In the genomic region with DNA sequence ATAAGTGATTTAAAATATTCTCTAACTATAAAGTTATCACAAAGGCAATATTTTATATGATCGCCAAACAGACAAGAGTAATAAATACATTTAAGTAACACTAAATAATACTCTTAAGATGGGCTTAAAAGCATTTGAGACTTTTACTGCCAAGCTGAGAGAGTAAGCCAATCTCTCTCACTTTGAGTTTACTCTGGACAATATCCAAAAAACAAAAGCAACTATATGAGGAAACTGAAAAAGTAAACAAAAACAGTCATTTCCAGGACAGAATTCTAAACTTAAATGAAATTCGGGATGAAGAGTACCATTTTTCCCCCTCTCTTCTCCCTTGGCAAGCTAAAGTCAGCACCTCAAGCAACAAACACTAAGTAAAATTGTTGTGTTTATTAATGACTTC, we compare ENCODE assay signal across 11 cellular contexts.
A peak's percentile ranks its signal among the peaks of the same experiment; 100 is the strongest.
DNase-seq lines count a peak whose midpoint lies in the region; ATAC-seq and TF ChIP-seq lines count a peak whose summit lies in the region.
"Had no signal": no experiment of that assay in that cellular context is flagged by ENCODE, and none has a peak within 500 bp of the region (broad histone marks: within the 10 kb centered on the region; RNA-seq: fewer than 3 reads in every experiment).

No MANE protein-coding gene starts in this region.

- no peak for TF ChIP-seq CTCF in AG10803 (conservative IDR thresholded peaks at IDR 0.05; ENCODE audit: low read length)

- no peak overlapping the region for H3K4me3 Mint-ChIP-seq in activated naive CD8-positive, alpha-beta T cell treated with anti-CD3 and anti-CD28 coated beads, Interleukin-2, amount 50 U/mL, for 24 hours
- no peak overlapping the region for H3K4me3 Mint-ChIP-seq in activated T-cell treated with anti-CD3 and anti-CD28 coated beads, Interleukin-2, amount 50 U/mL, for 4 hours
- H3K4me3 Mint-ChIP-seq: activated naive CD8-positive, alpha-beta T cell had no signal

- no peak overlapping the region for H3K27ac Mint-ChIP-seq in activated naive CD8-positive, alpha-beta T cell treated with anti-CD3 and anti-CD28 coated beads, Interleukin-2, amount 50 U/mL, for 24 hours
- H3K27ac Mint-ChIP-seq: activated naive CD8-positive, alpha-beta T cell had no signal

- peaks cover under 1% of the 10 kb centered on the region for H3K4me1 Mint-ChIP-seq in activated naive CD8-positive, alpha-beta T cell treated with anti-CD3 and anti-CD28 coated beads, Interleukin-2, amount 50 U/mL, for 24 hours
- H3K4me1 Mint-ChIP-seq in activated T-cell treated with anti-CD3 and anti-CD28 coated beads, Interleukin-2, amount 50 U/mL, for 4 hours (ENCODE audit: low read depth), result peaks cover 1% of the 10 kb centered on the region

- no peak for ATAC-seq in activated naive CD8-positive, alpha-beta T cell treated with anti-CD3 and anti-CD28 coated beads, Interleukin-2, amount 50 U/mL, for 24 hours
- ATAC-seq in activated T-cell treated with anti-CD3 and anti-CD28 coated beads, Interleukin-2, amount 50 U/mL, for 4 hours, result no peak

- no peaks in the 10 kb centered on the region for H3K27me3 Mint-ChIP-seq in activated naive CD8-positive, alpha-beta T cell treated with anti-CD3 and anti-CD28 coated beads, Interleukin-2, amount 50 U/mL, for 24 hours
- no peaks in the 10 kb centered on the region for H3K27me3 Mint-ChIP-seq in activated T-cell treated with anti-CD3 and anti-CD28 coated beads, Interleukin-2, amount 50 U/mL, for 4 hours (ENCODE audit: low read depth)
- H3K27me3 Mint-ChIP-seq: activated naive CD8-positive, alpha-beta T cell had no signal

- H3K4me3 ChIP-seq in AG10803 (ENCODE audit: low read length), result no peak overlapping the region
- H3K4me3 ChIP-seq: BLaER1 had no signal

- H3K9me3 Mint-ChIP-seq in activated naive CD8-positive, alpha-beta T cell treated with anti-CD3 and anti-CD28 coated beads, Interleukin-2, amount 50 U/mL, for 24 hours, result no peaks in the 10 kb centered on the region
- H3K9me3 Mint-ChIP-seq in activated T-cell treated with anti-CD3 and anti-CD28 coated beads, Interleukin-2, amount 50 U/mL, for 4 hours, result no peaks in the 10 kb centered on the region

- peak; percentile 16 for DNase-seq in AG10803 (ENCODE audit: low read depth)
- peak; percentile 63 for DNase-seq in LHCN-M2 (ENCODE audit: low read depth)
- peak; percentile 26 for DNase-seq in dermis blood vessel endothelial cell
- peak; percentile 11 to 17 for DNase-seq in lung microvascular endothelial cell (ENCODE audit: low read depth in 2 of 2)
- DNase-seq in activated naive CD8-positive, alpha-beta T cell treated with anti-CD3 and anti-CD28 coated beads, Interleukin-2, amount 50 U/mL, for 24 hours, result no peak
- DNase-seq in NCI-H748 treated with DMSO at 0.1 percent for 48 hours (lab: John Stamatoyannopoulos, UW), result no peak
- DNase-seq in activated T-cell treated with anti-CD3 and anti-CD28 coated beads, Interleukin-2, amount 50 U/mL, for 4 hours, result no peak
- DNase-seq in activated gamma-delta T cell (lab: John Stamatoyannopoulos, UW), result no peak
- DNase-seq: activated CD4-positive, CD25-positive, alpha-beta regulatory T cell had no signal

- H3K36me3 Mint-ChIP-seq in activated naive CD8-positive, alpha-beta T cell treated with anti-CD3 and anti-CD28 coated beads, Interleukin-2, amount 50 U/mL, for 24 hours (ENCODE audit: low read depth), result peaks cover 46% of the 10 kb centered on the region
- peaks cover 46% of the 10 kb centered on the region for H3K36me3 Mint-ChIP-seq in activated T-cell treated with anti-CD3 and anti-CD28 coated beads, Interleukin-2, amount 50 U/mL, for 4 hours (ENCODE audit: insufficient read depth)

Comparison
In these comparisons a context has a peak if more than half of its experiments do, and no peak if none do; other contexts are left out.
1. DNase-seq: peak in AG10803 (single experiment), LHCN-M2 (single experiment), dermis blood vessel endothelial cell (single experiment) and lung microvascular endothelial cell (2 of 2); none in activated naive CD8-positive, alpha-beta T cell treated with anti-CD3 and anti-CD28 coated beads, Interleukin-2, amount 50 U/mL, for 24 hours (single experiment), NCI-H748 treated with DMSO at 0.1 percent for 48 hours (single experiment), activated T-cell treated with anti-CD3 and anti-CD28 coated beads, Interleukin-2, amount 50 U/mL, for 4 hours (single experiment) and activated gamma-delta T cell (single experiment).